Comparison of ENCODE assay signal across 10 cellular contexts in genomic region chr2:180077295-180077906, GRCh38.
DNase-seq lines count a peak whose midpoint lies in the region; ATAC-seq and TF ChIP-seq lines count a peak whose summit lies in the region.
"Had no signal": no experiment of that assay in that cellular context is flagged by ENCODE, and none has a peak within 500 bp of the region (broad histone marks: within the 10 kb centered on the region; RNA-seq: fewer than 3 reads in every experiment).

No MANE protein-coding gene starts in this region.

- H3K36me3 ChIP-seq in ascending aorta, result no peaks in the 10 kb centered on the region
- H3K36me3 ChIP-seq in right lobe of liver, result no peaks in the 10 kb centered on the region
- H3K36me3 ChIP-seq: neutrophil, SJCRH30 had no signal

- intact Hi-C loops in ascending aorta (cut with DNase I), result no loop called here
- intact Hi-C loops in right lobe of liver (cut with DNase I), result no loop called here

- TF ChIP-seq POLR2A in right lobe of liver (IDR thresholded peaks at IDR 0.05), result no peak

- TF ChIP-seq CTCF in ascending aorta (IDR thresholded peaks at IDR 0.05) (peak; percentile 25 to 54 (median 35)), right lobe of liver (IDR thresholded peaks at IDR 0.05) (peak; percentile 50 to 54 (median 51))

- no peak overlapping the region for H3K4me3 ChIP-seq in ascending aorta
- H3K4me3 ChIP-seq in right lobe of liver, result no peak overlapping the region
- H3K4me3 ChIP-seq: SJCRH30 had no signal

- ATAC-seq in right lobe of liver (peak in 2 of 4 donors; percentile 29 to 43), GM19324 (IDR thresholded peaks at IDR 0.05; ENCODE audit: low FRiP score, unreplicated experiment) (no peak)
- no peak for ATAC-seq in activated CD4-positive, CD25-positive, alpha-beta regulatory T cell treated with anti-CD3 and anti-CD28 coated beads, Interleukin-2, amount 50 U/mL, for 24 hours

- no peaks in the 10 kb centered on the region for H3K4me1 ChIP-seq in ascending aorta
- H3K4me1 ChIP-seq in right lobe of liver, result no peaks in the 10 kb centered on the region
- H3K4me1 ChIP-seq: SJCRH30 had no signal

- H3K27ac ChIP-seq in ascending aorta (no peak overlapping the region), right lobe of liver (no peak overlapping the region)
- H3K27ac ChIP-seq: neutrophil, SJCRH30 had no signal

- no peaks in the 10 kb centered on the region for H3K27me3 ChIP-seq in ascending aorta
- H3K27me3 ChIP-seq in right lobe of liver, result no peaks in the 10 kb centered on the region
- H3K27me3 ChIP-seq: SJCRH30 had no signal

- peak; percentile 19 for DNase-seq in G401 (ENCODE audit: low spot score)
- peak; percentile 33 for DNase-seq in HT-29 (ENCODE audit: low spot score)
- DNase-seq in ascending aorta (ENCODE audit: low spot score in 2 of 2), result no peak
- DNase-seq in right lobe of liver, result no peak
- no peak for DNase-seq in NCI-H1048 (lab: John Stamatoyannopoulos, UW)
- DNase-seq in NOMO-1 treated with dmso at 0.1 percent for 144 hours (lab: John Stamatoyannopoulos, UW; ENCODE audit: unreplicated experiment), result no peak

- H3K9me3 ChIP-seq in ascending aorta, result no peaks in the 10 kb centered on the region
- H3K9me3 ChIP-seq in right lobe of liver, result no peaks in the 10 kb centered on the region
- H3K9me3 ChIP-seq: neutrophil had no signal

- 8% methylated on average over 3 of the region's 3 CpGs for WGBS in right lobe of liver (ENCODE audit: insufficient coverage, low coverage, low lambda C conversion rate, missing lambda C conversion rate)

- in situ Hi-C loops in G401 (cut with HindIII; ENCODE audit: low sequenced_read_pairs), result no loop called here

Comparison
In these comparisons a context has a peak if more than half of its experiments do, and no peak if none do; other contexts are left out.
1. DNase-seq: peak in G401 (single experiment) and HT-29 (single experiment); none in ascending aorta (0 of 2), right lobe of liver (0 of 3), NCI-H1048 (single experiment) and NOMO-1 treated with dmso at 0.1 percent for 144 hours (single experiment).